ENCODE assay signal across 25 cellular contexts in genomic region chr2:223633656-223634055, GRCh38. TPM values are rescaled to one million over a fixed set of nuclear protein-coding genes. Genes with fewer than 3 reads are reported as not detected.
DNase-seq lines count a peak whose midpoint lies in the region; ATAC-seq and TF ChIP-seq lines count a peak whose summit lies in the region.
"Had no signal": no experiment of that assay in that cellular context is flagged by ENCODE, and none has a peak within 500 bp of the region (broad histone marks: within the 10 kb centered on the region; RNA-seq: fewer than 3 reads in every experiment).

No MANE protein-coding gene starts in this region.

- H3K27me3 ChIP-seq in effector memory CD4-positive, alpha-beta T cell (replicated peaks; ENCODE audit: control insufficient read depth, insufficient read depth, low read length, poor library complexity, severe bottlenecking) = no peaks in the 10 kb centered on the region
- H3K27me3 ChIP-seq: ascending aorta, tibial nerve had no signal

- H3K9me3 ChIP-seq in effector memory CD4-positive, alpha-beta T cell (ENCODE audit: control insufficient read depth, low read length) = no peaks in the 10 kb centered on the region
- H3K9me3 ChIP-seq: ascending aorta, tibial nerve had no signal

- no peak overlapping the region for H3K27ac ChIP-seq in effector memory CD4-positive, alpha-beta T cell (ENCODE audit: insufficient read depth, low read length, poor library complexity, severe bottlenecking)
- H3K27ac ChIP-seq: ascending aorta, GM23248, tibial nerve had no signal

- no peaks in the 10 kb centered on the region for H3K4me1 ChIP-seq in effector memory CD4-positive, alpha-beta T cell (ENCODE audit: control insufficient read depth, insufficient read depth, low read length, poor library complexity, severe bottlenecking)
- H3K4me1 ChIP-seq: ascending aorta, tibial nerve had no signal

- H3K36me3 ChIP-seq in effector memory CD4-positive, alpha-beta T cell (ENCODE audit: control insufficient read depth, insufficient read depth, low read length) = no peaks in the 10 kb centered on the region
- H3K36me3 ChIP-seq: ascending aorta, tibial nerve had no signal

- TF ChIP-seq CTCF in AG10803 (conservative IDR thresholded peaks at IDR 0.05; ENCODE audit: low read length) = no peak

- peak; percentile 29 for DNase-seq in AG10803 (ENCODE audit: low read depth)
- DNase-seq in DMS 273 (lab: John Stamatoyannopoulos, UW; ENCODE audit: unreplicated experiment) = peak; percentile 82
- DNase-seq in NCI-H446 (lab: John Stamatoyannopoulos, UW) = peak; percentile 93 to 97
- peak; percentile 2 for DNase-seq in cerebellum (ENCODE audit: low spot score)
- DNase-seq in activated CD4-positive, CD25-positive, alpha-beta regulatory T cell (lab: John Stamatoyannopoulos, UW) = no peak
- no peak for DNase-seq in effector memory CD4-positive, alpha-beta T cell
- DNase-seq: activated B cell treated with CpG ODN at 0.5 μM for 24 hours; activated CD4-positive, alpha-beta T cell treated with anti-CD3 and anti-CD28 coated beads, Interleukin-2, amount 50 U/mL, for 48 hours; activated CD8-positive, alpha-beta memory T cell treated with anti-CD3 and anti-CD28 coated beads, Interleukin-2, amount 50 U/mL, for 48 hours; caudate nucleus; dermis blood vessel endothelial cell; GM23248; head of caudate nucleus; HFFc6; kidney glomerular epithelial cell; NCI-H1436 treated with DMSO at 0.1 percent for 48 hours; T-helper 9 cell had no signal

- H3K4me3 ChIP-seq in AG10803 (ENCODE audit: low read length) = no peak overlapping the region
- no peak overlapping the region for H3K4me3 ChIP-seq in effector memory CD4-positive, alpha-beta T cell (ENCODE audit: insufficient read depth, low read depth, low read length, poor library complexity, severe bottlenecking)
- H3K4me3 ChIP-seq: ascending aorta, GM23248, tibial nerve had no signal

- ATAC-seq in HG03432 (IDR thresholded peaks at IDR 0.05; ENCODE audit: unreplicated experiment) = no peak
- no peak for ATAC-seq in HG03354 (IDR thresholded peaks at IDR 0.05; ENCODE audit: poor library complexity, severe bottlenecking, unreplicated experiment)
- ATAC-seq: activated T-helper 17 cell treated with anti-CD3 and anti-CD28 coated beads, Interleukin-2, amount 50 U/mL, for 72 hours had no signal

RNA-seq across cellular contexts. Expression of gene SCG2, which starts 31.5 kb away (rescaled TPM):
- 31.7 TPM for total RNA-seq in cerebellum
- total RNA-seq: activated T-helper 17 cell treated with anti-CD3 and anti-CD28 coated beads, Interleukin-2, amount 50 U/mL, for 72 hours; endothelial cell of umbilical vein; HT-29; lung microvascular endothelial cell had no signal

Comparison
In these comparisons a context has a peak if more than half of its experiments do, and no peak if none do; other contexts are left out.
1. DNase-seq: peak in AG10803 (single experiment), DMS 273 (single experiment), NCI-H446 (2 of 2) and cerebellum (single experiment); none in activated CD4-positive, CD25-positive, alpha-beta regulatory T cell (0 of 4) and effector memory CD4-positive, alpha-beta T cell (0 of 3).